8 cellular contexts compared by ENCODE assay signal in the genomic region with DNA sequence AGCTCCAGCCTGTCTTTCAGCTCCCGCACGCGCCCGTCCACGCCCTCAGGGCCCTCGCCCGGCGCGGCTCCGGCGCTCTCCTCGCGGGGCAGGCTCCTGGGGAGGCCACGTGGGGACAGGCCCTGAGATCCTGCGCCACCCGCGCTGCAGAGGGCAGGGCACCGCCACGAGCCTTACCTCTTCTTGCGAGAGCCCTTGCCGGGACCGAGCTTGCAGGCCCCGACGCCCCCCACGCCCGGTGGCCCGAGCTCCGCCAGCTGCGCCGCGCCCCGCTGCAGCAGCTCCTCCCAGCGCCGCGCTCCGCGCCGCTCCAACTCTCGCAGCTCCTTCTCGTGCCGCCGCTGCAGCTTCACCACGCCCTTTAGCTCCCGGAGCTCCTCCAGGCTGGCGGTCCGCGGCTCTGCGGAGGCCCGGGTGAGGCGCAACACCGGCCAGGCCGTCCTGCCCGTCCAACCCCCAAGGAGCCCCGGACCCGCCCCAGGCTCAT. TPM values are rescaled to one million over a fixed set of nuclear protein-coding genes. Genes with fewer than 3 reads are reported as not detected.
A peak's percentile ranks its signal among the peaks of the same experiment; 100 is the strongest.
DNase-seq lines count a peak whose midpoint lies in the region; ATAC-seq and TF ChIP-seq lines count a peak whose summit lies in the region.

No MANE protein-coding gene starts in this region.

- H3K4me3 ChIP-seq in breast epithelium (peak overlapping the region; percentile 19 to 71 (median 48)), vagina (peak overlapping the region; percentile 34 to 49)

- H3K9me3 ChIP-seq in breast epithelium (no peaks in the 10 kb centered on the region), vagina (no peaks in the 10 kb centered on the region)

- intact Hi-C loops in Right ventricle myocardium inferior (cut with DNase I) (no loop called here), cardiac septum (cut with DNase I) (no loop called here), breast epithelium (cut with DNase I; ENCODE audit: low total_unique reads) (no loop called here), vagina (cut with DNase I) (no loop called here)

- H3K27me3 ChIP-seq in breast epithelium (no peaks in the 10 kb centered on the region), vagina (no peaks in the 10 kb centered on the region)

- TF ChIP-seq CTCF in breast epithelium (IDR thresholded peaks at IDR 0.05) (no peak), vagina (IDR thresholded peaks at IDR 0.05) (no peak)

- peak; percentile 76 for DNase-seq in Right ventricle myocardium inferior (ENCODE audit: missing footprints)
- no peak for DNase-seq in cardiac septum (ENCODE audit: low spot score)
- no peak for DNase-seq in breast epithelium (ENCODE audit: low spot score in 2 of 2)
- DNase-seq in kidney glomerular epithelial cell (lab: John Stamatoyannopoulos, UW), result peak; percentile 6
- no peak for DNase-seq in vagina (ENCODE audit: extremely low spot score in 2 of 2)
- DNase-seq in A172 (ENCODE audit: low spot score), result no peak
- no peak for DNase-seq in NCI-H2107 (lab: John Stamatoyannopoulos, UW)

- H3K4me1 ChIP-seq in breast epithelium (peaks cover 0 to 3% of the 10 kb centered on the region in 2 donors), vagina (peaks cover 14% of the 10 kb centered on the region)

- H3K36me3 ChIP-seq in breast epithelium, result no peaks in the 10 kb centered on the region
- no peaks in the 10 kb centered on the region for H3K36me3 ChIP-seq in vagina

- no peak for TF ChIP-seq POLR2A in breast epithelium (IDR thresholded peaks at IDR 0.05)
- no peak for TF ChIP-seq POLR2A in vagina (IDR thresholded peaks at IDR 0.05)

- ATAC-seq in Right ventricle myocardium inferior (peak; percentile 43), GM21737 (IDR thresholded peaks at IDR 0.05; ENCODE audit: unreplicated experiment) (no peak)

- H3K27ac ChIP-seq in breast epithelium, result no peak overlapping the region
- H3K27ac ChIP-seq in vagina, result no peak overlapping the region

RNA-seq across cellular contexts. Expression of a gene that starts 8.3 kb away (rescaled TPM):
- total RNA-seq in Right ventricle myocardium inferior (0.92 TPM), cardiac septum (not detected), breast epithelium (not detected), vagina (not detected)
- not detected in 2 replicates for total RNA-seq in A172 (2014; rRNA removed; shearing (Covaris generic))

RNA-seq across cellular contexts. Expression of a gene that starts 16.6 kb away (rescaled TPM):
- total RNA-seq in Right ventricle myocardium inferior, result 8.2 TPM
- total RNA-seq in cardiac septum, result 4.6 TPM
- 10 to 100 TPM in 2 of 3 donors, 1 to 10 TPM in 1; 4.3 to 17.9 (median 13.6) TPM for total RNA-seq in breast epithelium
- 14.0 TPM for total RNA-seq in vagina
- not detected in 2 replicates for total RNA-seq in A172 (2014; rRNA removed; shearing (Covaris generic))

RNA-seq across cellular contexts. Expression of a gene that starts 32.4 kb away (rescaled TPM):
- total RNA-seq in Right ventricle myocardium inferior, result 55.6 TPM
- total RNA-seq in cardiac septum, result 40.0 TPM
- 10 to 100 TPM in 2 of 3 donors, 1 to 10 TPM in 1; 5.1 to 17.3 (median 12.5) TPM for total RNA-seq in breast epithelium
- total RNA-seq in vagina, result 5.2 TPM
- total RNA-seq in A172 (2014; rRNA removed; shearing (Covaris generic)), result 12.7 and 14.7 TPM in 2 replicates

RNA-seq across cellular contexts. Expression of a gene that starts 49.6 kb away (rescaled TPM):
- total RNA-seq in Right ventricle myocardium inferior, result 162 TPM
- total RNA-seq in cardiac septum, result 178 TPM
- 10 to 100 TPM in 1 of 3 donors, 1 to 10 TPM in 2; 4.0 to 14.1 (median 9.4) TPM for total RNA-seq in breast epithelium
- 16.0 TPM for total RNA-seq in vagina
- total RNA-seq in A172 (2014; rRNA removed; shearing (Covaris generic)), result 4.4 and 12.1 TPM in 2 replicates

RNA-seq across cellular contexts. Expression of a gene that starts 52.3 kb away (rescaled TPM):
- 10.1 TPM for total RNA-seq in Right ventricle myocardium inferior
- total RNA-seq in cardiac septum, result 2.6 TPM
- total RNA-seq in breast epithelium, result 10 to 100 TPM in 1 of 3 donors, 1 to 10 TPM in 1, under 1 TPM in 1; 0.80 to 11.0 (median 9.5) TPM
- 19.9 TPM for total RNA-seq in vagina
- 0.17 and 0.43 TPM in 2 replicates for total RNA-seq in A172 (2014; rRNA removed; shearing (Covaris generic))

Comparison
In these comparisons a context has a peak if more than half of its experiments do, and no peak if none do; other contexts are left out.
1. DNase-seq: peak in Right ventricle myocardium inferior (single experiment) and kidney glomerular epithelial cell (single experiment); none in cardiac septum (single experiment), breast epithelium (0 of 2), vagina (0 of 2), A172 (single experiment) and NCI-H2107 (single experiment).